Comparison of ENCODE assay signal across 18 cellular contexts in the genomic region with DNA sequence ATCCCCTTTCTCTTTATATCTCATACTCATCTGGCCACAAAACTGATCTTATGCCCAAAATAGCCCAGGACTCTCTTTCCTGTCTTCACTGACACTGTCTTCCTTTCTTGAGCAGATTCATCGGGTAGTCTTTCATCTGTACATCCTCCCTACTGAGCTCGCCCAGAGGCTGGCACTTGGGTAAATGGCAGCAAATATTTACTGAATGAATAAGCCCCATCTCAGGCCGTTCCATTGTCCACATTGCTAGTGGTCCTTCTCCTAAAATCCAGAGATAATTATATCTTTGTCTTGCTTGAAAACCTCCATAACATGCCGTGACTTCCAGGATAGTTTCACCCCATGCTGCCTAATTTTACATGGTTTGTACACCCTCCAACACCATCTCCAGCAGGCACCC.
A peak's percentile ranks its signal among the peaks of the same experiment; 100 is the strongest.
DNase-seq lines count a peak whose midpoint lies in the region; ATAC-seq and TF ChIP-seq lines count a peak whose summit lies in the region.
"Had no signal": no experiment of that assay in that cellular context is flagged by ENCODE, and none has a peak within 500 bp of the region (broad histone marks: within the 10 kb centered on the region; RNA-seq: fewer than 3 reads in every experiment).

No MANE protein-coding gene starts in this region.

- no peaks in the 10 kb centered on the region for H3K36me3 Mint-ChIP-seq in brain
- no peaks in the 10 kb centered on the region for H3K36me3 Mint-ChIP-seq in activated CD4-positive, alpha-beta T cell treated with anti-CD3 and anti-CD28 coated beads, Interleukin-2, amount 10 ng/mL, durations not matched to agents 7 days and 5 days (ENCODE audit: low read depth)

- CTCF ChIA-PET in activated CD4-positive, alpha-beta T cell treated with anti-CD3 and anti-CD28 coated beads, Interleukin-2, amount 10 ng/mL, durations not matched to agents 7 days and 5 days (lab: Charles Lee) = no interaction called here

- peaks cover 9% of the 10 kb centered on the region for H3K27me3 Mint-ChIP-seq in brain
- H3K27me3 Mint-ChIP-seq in activated CD4-positive, alpha-beta T cell treated with anti-CD3 and anti-CD28 coated beads, Interleukin-2, amount 10 ng/mL, durations not matched to agents 7 days and 5 days = peaks cover 12% of the 10 kb centered on the region

- H3K4me3 Mint-ChIP-seq in brain = no peak overlapping the region
- no peak overlapping the region for H3K4me3 Mint-ChIP-seq in activated CD4-positive, alpha-beta T cell treated with anti-CD3 and anti-CD28 coated beads, Interleukin-2, amount 10 ng/mL, durations not matched to agents 7 days and 5 days

- no peak for TF ChIP-seq CTCF in brain (conservative IDR thresholded peaks at IDR 0.05)

- intact Hi-C loops in cardiac septum (cut with DNase I) (no loop called here), Right ventricle myocardium superior (cut with DNase I) (no loop called here)

- peak overlapping the region; percentile 0 to 88 (median 5) for H3K27ac Mint-ChIP-seq in brain
- no peak overlapping the region for H3K27ac Mint-ChIP-seq in activated CD4-positive, alpha-beta T cell treated with anti-CD3 and anti-CD28 coated beads, Interleukin-2, amount 10 ng/mL, durations not matched to agents 7 days and 5 days

- DNase-seq in cardiac septum (ENCODE audit: low spot score) (peak; percentile 19), Right ventricle myocardium superior (no peak), NCI-H1092 treated with DMSO at 0.1 percent for 48 hours (lab: John Stamatoyannopoulos, UW) (peak; percentile 64), NCI-H748 (lab: John Stamatoyannopoulos, UW; ENCODE audit: unreplicated experiment) (peak; percentile 78), DMS79 treated with DMSO at 0.1 percent for 48 hours (lab: John Stamatoyannopoulos, UW) (no peak)
- DNase-seq in activated CD4-positive, alpha-beta T cell treated with anti-CD3 and anti-CD28 coated beads, Interleukin-2, amount 10 ng/mL, durations not matched to agents 7 days and 5 days = no peak
- DNase-seq: DMS 273 treated with DMSO at 0.1 percent for 48 hours, EL, KG1, MV-4-11, NCI-H226, NCI-H526, OCI-M1, SJCRH30, T1000 had no signal

- peaks cover 73% of the 10 kb centered on the region for H3K4me1 Mint-ChIP-seq in brain
- H3K4me1 Mint-ChIP-seq in activated CD4-positive, alpha-beta T cell treated with anti-CD3 and anti-CD28 coated beads, Interleukin-2, amount 10 ng/mL, durations not matched to agents 7 days and 5 days = no peaks in the 10 kb centered on the region

- POLR2A ChIA-PET in activated CD4-positive, alpha-beta T cell treated with anti-CD3 and anti-CD28 coated beads, Interleukin-2, amount 10 ng/mL, durations not matched to agents 7 days and 5 days (lab: Charles Lee) = no interaction called here

- H3K9me3 Mint-ChIP-seq in brain = peaks cover 5 to 33% (median 22%) of the 10 kb centered on the region in 5 experiments
- peaks cover 9% of the 10 kb centered on the region for H3K9me3 Mint-ChIP-seq in activated CD4-positive, alpha-beta T cell treated with anti-CD3 and anti-CD28 coated beads, Interleukin-2, amount 10 ng/mL, durations not matched to agents 7 days and 5 days

- ATAC-seq in Right ventricle myocardium superior (ENCODE audit: poor library complexity) (no peak), GM19397 (IDR thresholded peaks at IDR 0.05; ENCODE audit: unreplicated experiment) (no peak)
- ATAC-seq: GM12878 had no signal

Comparison
In these comparisons a context has a peak if more than half of its experiments do, and no peak if none do; other contexts are left out.
1. DNase-seq: peak in cardiac septum (single experiment), NCI-H1092 treated with DMSO at 0.1 percent for 48 hours (single experiment) and NCI-H748 (single experiment); none in Right ventricle myocardium superior (single experiment), activated CD4-positive, alpha-beta T cell treated with anti-CD3 and anti-CD28 coated beads, Interleukin-2, amount 10 ng/mL, durations not matched to agents 7 days and 5 days (single experiment) and DMS79 treated with DMSO at 0.1 percent for 48 hours (single experiment).